Comparison of ENCODE assay signal across 2 cellular contexts in the genomic region with DNA sequence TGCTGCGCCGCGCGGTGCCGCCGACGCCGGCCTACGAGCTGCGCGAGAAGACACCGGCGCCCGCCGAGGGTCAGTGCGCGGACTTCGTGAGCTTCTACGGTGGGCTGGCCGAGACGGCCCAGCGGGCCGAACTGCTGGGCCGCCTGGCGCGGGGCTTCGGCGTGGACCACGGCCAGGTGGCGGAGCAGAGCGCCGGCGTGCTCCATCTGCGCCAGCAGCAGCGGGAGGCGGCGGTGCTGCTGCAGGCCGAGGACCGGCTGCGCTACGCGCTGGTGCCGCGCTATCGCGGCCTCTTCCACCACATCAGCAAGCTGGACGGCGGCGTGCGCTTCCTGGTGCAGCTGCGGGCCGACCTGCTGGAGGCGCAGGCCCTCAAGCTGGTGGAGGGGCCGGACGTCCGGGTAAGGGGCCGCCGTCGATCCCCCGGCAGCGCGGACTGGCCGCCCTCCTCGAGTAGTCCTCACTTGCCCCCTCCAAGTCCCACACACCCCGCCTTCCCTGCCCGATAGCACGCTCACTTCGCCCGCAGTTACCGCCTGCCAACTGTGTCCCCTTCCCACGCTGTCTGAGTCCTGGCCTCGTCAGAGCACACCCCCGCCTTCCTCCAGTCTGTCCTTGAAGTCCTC.
A peak's percentile ranks its signal among the peaks of the same experiment; 100 is the strongest.
TF ChIP-seq lines count a peak whose summit lies in the region.

No MANE protein-coding gene starts in this region.

TF ChIP-seq in GM23338, 12 proteins besides CTCF, POLR2A, EP300 and RAD21 (continued from another document):
- no peak for TF ChIP-seq CREB1 (CRISPR knock-in tag; IDR thresholded peaks at IDR 0.05; ENCODE audit: low read depth)
- no peak for TF ChIP-seq EZH2phosphoT487 (IDR thresholded peaks at IDR 0.05; ENCODE audit: unreplicated experiment)
- TF ChIP-seq ZNF114 (CRISPR knock-in tag; IDR thresholded peaks at IDR 0.05) = no peak
- no peak for TF ChIP-seq POLR2AphosphoS5 (IDR thresholded peaks at IDR 0.05; ENCODE audit: low read depth)

TF ChIP-seq in H1, 55 proteins besides CTCF, POLR2A, EP300 and RAD21 (continued from another document):
- TF ChIP-seq NANOG (IDR thresholded peaks at IDR 0.05; ENCODE audit: insufficient read depth, low read depth, low read length, poor library complexity, severe bottlenecking) (no peak), JUND (IDR thresholded peaks at IDR 0.05; ENCODE audit: low read length) (no peak), NRF1 (IDR thresholded peaks at IDR 0.05; ENCODE audit: low read depth, low read length) (no peak), EGR1 (IDR thresholded peaks at IDR 0.05; ENCODE audit: borderline replicate concordance, low read depth, low read length) (no peak), CREB1 (IDR thresholded peaks at IDR 0.05) (no peak), POU5F1 (IDR thresholded peaks at IDR 0.05; ENCODE audit: low read depth, low read length) (no peak), HDAC2 (IDR thresholded peaks at IDR 0.05; ENCODE audit: borderline replicate concordance in 1 of 2, low read depth in 2 of 2, low read length in 2 of 2) (no peak; a peak in 1 of 4 replicates), RBBP5 (IDR thresholded peaks at IDR 0.05; ENCODE audit: borderline replicate concordance, low read depth, low read length) (0 out of 2 replicates have a peak, but pooled peaks have one; percentile 86), BCL11A (IDR thresholded peaks at IDR 0.05; ENCODE audit: low read depth in 2 of 2, low read length in 2 of 2) (no peak), SP4 (IDR thresholded peaks at IDR 0.05; ENCODE audit: low read length) (no peak), TCF12 (IDR thresholded peaks at IDR 0.05; ENCODE audit: low read depth, low read length) (no peak)
- TF ChIP-seq, protein P1, sequence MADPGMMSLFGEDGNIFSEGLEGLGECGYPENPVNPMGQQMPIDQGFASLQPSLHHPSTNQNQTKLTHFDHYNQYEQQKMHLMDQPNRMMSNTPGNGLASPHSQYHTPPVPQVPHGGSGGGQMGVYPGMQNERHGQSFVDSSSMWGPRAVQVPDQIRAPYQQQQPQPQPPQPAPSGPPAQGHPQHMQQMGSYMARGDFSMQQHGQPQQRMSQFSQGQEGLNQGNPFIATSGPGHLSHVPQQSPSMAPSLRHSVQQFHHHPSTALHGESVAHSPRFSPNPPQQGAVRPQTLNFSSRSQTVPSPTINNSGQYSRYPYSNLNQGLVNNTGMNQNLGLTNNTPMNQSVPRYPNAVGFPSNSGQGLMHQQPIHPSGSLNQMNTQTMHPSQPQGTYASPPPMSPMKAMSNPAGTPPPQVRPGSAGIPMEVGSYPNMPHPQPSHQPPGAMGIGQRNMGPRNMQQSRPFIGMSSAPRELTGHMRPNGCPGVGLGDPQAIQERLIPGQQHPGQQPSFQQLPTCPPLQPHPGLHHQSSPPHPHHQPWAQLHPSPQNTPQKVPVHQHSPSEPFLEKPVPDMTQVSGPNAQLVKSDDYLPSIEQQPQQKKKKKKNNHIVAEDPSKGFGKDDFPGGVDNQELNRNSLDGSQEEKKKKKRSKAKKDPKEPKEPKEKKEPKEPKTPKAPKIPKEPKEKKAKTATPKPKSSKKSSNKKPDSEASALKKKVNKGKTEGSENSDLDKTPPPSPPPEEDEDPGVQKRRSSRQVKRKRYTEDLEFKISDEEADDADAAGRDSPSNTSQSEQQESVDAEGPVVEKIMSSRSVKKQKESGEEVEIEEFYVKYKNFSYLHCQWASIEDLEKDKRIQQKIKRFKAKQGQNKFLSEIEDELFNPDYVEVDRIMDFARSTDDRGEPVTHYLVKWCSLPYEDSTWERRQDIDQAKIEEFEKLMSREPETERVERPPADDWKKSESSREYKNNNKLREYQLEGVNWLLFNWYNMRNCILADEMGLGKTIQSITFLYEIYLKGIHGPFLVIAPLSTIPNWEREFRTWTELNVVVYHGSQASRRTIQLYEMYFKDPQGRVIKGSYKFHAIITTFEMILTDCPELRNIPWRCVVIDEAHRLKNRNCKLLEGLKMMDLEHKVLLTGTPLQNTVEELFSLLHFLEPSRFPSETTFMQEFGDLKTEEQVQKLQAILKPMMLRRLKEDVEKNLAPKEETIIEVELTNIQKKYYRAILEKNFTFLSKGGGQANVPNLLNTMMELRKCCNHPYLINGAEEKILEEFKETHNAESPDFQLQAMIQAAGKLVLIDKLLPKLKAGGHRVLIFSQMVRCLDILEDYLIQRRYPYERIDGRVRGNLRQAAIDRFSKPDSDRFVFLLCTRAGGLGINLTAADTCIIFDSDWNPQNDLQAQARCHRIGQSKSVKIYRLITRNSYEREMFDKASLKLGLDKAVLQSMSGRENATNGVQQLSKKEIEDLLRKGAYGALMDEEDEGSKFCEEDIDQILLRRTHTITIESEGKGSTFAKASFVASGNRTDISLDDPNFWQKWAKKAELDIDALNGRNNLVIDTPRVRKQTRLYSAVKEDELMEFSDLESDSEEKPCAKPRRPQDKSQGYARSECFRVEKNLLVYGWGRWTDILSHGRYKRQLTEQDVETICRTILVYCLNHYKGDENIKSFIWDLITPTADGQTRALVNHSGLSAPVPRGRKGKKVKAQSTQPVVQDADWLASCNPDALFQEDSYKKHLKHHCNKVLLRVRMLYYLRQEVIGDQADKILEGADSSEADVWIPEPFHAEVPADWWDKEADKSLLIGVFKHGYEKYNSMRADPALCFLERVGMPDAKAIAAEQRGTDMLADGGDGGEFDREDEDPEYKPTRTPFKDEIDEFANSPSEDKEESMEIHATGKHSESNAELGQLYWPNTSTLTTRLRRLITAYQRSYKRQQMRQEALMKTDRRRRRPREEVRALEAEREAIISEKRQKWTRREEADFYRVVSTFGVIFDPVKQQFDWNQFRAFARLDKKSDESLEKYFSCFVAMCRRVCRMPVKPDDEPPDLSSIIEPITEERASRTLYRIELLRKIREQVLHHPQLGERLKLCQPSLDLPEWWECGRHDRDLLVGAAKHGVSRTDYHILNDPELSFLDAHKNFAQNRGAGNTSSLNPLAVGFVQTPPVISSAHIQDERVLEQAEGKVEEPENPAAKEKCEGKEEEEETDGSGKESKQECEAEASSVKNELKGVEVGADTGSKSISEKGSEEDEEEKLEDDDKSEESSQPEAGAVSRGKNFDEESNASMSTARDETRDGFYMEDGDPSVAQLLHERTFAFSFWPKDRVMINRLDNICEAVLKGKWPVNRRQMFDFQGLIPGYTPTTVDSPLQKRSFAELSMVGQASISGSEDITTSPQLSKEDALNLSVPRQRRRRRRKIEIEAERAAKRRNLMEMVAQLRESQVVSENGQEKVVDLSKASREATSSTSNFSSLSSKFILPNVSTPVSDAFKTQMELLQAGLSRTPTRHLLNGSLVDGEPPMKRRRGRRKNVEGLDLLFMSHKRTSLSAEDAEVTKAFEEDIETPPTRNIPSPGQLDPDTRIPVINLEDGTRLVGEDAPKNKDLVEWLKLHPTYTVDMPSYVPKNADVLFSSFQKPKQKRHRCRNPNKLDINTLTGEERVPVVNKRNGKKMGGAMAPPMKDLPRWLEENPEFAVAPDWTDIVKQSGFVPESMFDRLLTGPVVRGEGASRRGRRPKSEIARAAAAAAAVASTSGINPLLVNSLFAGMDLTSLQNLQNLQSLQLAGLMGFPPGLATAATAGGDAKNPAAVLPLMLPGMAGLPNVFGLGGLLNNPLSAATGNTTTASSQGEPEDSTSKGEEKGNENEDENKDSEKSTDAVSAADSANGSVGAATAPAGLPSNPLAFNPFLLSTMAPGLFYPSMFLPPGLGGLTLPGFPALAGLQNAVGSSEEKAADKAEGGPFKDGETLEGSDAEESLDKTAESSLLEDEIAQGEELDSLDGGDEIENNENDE (IDR thresholded peaks at IDR 0.05; ENCODE audit: insufficient replicate concordance, low read length) = no peak
- TF ChIP-seq, protein P2, sequence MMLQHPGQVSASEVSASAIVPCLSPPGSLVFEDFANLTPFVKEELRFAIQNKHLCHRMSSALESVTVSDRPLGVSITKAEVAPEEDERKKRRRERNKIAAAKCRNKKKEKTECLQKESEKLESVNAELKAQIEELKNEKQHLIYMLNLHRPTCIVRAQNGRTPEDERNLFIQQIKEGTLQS (IDR thresholded peaks at IDR 0.05; ENCODE audit: insufficient read depth, low read depth, low read length) = no peak
